ENCODE assay signal across 8 cellular contexts in the genomic region with DNA sequence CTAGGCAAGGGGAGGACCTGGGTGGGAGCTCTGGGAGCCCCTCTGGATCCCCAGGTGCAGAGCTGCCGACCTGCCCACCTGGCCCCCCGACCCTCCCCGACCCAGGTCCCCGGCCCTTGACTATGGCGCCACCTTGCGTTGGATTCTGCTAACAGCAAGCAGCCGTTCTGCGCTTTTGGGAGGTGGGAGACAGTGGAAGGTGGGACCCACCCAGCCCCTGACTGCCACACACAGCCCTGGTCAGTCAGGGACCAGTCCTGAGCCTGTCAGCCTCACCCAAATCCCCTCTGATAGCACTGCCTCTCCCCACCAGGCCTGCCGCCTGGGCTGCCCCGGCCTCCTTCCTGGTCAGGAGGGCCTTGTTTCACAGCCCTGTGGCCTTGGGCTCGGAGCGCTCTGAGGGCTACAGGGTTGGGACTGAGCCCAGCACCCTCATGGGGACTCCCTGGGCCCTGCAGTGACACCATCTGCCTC.
DNase-seq lines count a peak whose midpoint lies in the region; ATAC-seq, FAIRE-seq and TF ChIP-seq lines count a peak whose summit lies in the region.

No MANE protein-coding gene starts in this region.

- H3K27ac ChIP-seq in SK-N-SH (ENCODE audit: low read depth in 2 of 2, low read length in 1 of 2) (no peak overlapping the region), coronary artery (no peak overlapping the region), parathyroid adenoma (no peak overlapping the region)

- TF ChIP-seq EP300 in SK-N-SH (IDR thresholded peaks at IDR 0.05; ENCODE audit: borderline replicate concordance in 1 of 2, low read depth in 1 of 2, low read length in 1 of 2) = no peak

- WGBS in SK-N-SH (ENCODE audit: low lambda C conversion rate) = 39% methylated on average over 6 of the region's 12 CpGs

- POLR2A ChIA-PET in SK-N-SH (lab: Yijun Ruan, JAX) = no interaction called here

- H3F3A ChIP-seq in SK-N-SH (replicated peaks; ENCODE audit: insufficient read depth) = no peaks in the 10 kb centered on the region

- CTCF ChIA-PET in SK-N-SH (lab: Yijun Ruan, JAX) = interaction anchor here (0.6 to 6.1 kb wide), 33 partner anchors 8 to 279 kb away, joined by 3 to 69 read pairs (median 5); a partner anchor contains a TSS

- DNase-seq in GM12891 (ENCODE audit: insufficient read length, low spot score) = peak; percentile 54
- DNase-seq in SK-N-SH = peak; percentile 88
- DNase-seq in coronary artery (ENCODE audit: low spot score) = no peak
- no peak for DNase-seq in NCI-H446 (lab: John Stamatoyannopoulos, UW)
- no peak for DNase-seq in NCI-H226
- no peak for DNase-seq in omental fat pad (ENCODE audit: low spot score)
- DNase-seq in inferior parietal cortex (ENCODE audit: extremely low spot score) = no peak

- no peak for TF ChIP-seq POLR2A in GM12891 (IDR thresholded peaks at IDR 0.05; ENCODE audit: low read depth, low read length)

- H2AFZ ChIP-seq in SK-N-SH (ENCODE audit: low read depth) = no peak overlapping the region
- H2AFZ ChIP-seq in parathyroid adenoma = no peak overlapping the region

- TF ChIP-seq CTCF in SK-N-SH (IDR thresholded peaks at IDR 0.05) = peak; percentile 89
- peak; percentile 70 for TF ChIP-seq CTCF in coronary artery (IDR thresholded peaks at IDR 0.05)
- peak; percentile 24 for TF ChIP-seq CTCF in parathyroid adenoma (IDR thresholded peaks at IDR 0.05)
- TF ChIP-seq CTCF in omental fat pad (IDR thresholded peaks at IDR 0.05) = peak in 1 of 3 donors; percentile 35

- no peak overlapping the region for H3K4me2 ChIP-seq in SK-N-SH
- no peak overlapping the region for H3K4me2 ChIP-seq in parathyroid adenoma (ENCODE audit: low read length)

- H3K4me1 ChIP-seq in SK-N-SH (ENCODE audit: control insufficient read depth in 1 of 2, insufficient read depth in 2 of 2, low read depth in 1 of 2, low read length in 1 of 2) (peaks cover 0 to 6% of the 10 kb centered on the region in 2 experiments; a peak in 1 of 4 replicates), parathyroid adenoma (no peaks in the 10 kb centered on the region)

- TF ChIP-seq RAD21 in SK-N-SH (IDR thresholded peaks at IDR 0.05; ENCODE audit: low read length) = peak; percentile 83

- H4K20me1 ChIP-seq in SK-N-SH (ENCODE audit: insufficient read depth) = no peaks in the 10 kb centered on the region

- no peaks in the 10 kb centered on the region for H3K9me2 ChIP-seq in SK-N-SH

- peak overlapping the region in 1 of 2 experiments; percentile 35; a peak in 1 of 4 replicates for H3K4me3 ChIP-seq in SK-N-SH (ENCODE audit: low read depth in 2 of 2, low read length in 1 of 2)
- H3K4me3 ChIP-seq in coronary artery = no peak overlapping the region
- no peak overlapping the region for H3K4me3 ChIP-seq in parathyroid adenoma (ENCODE audit: low read depth, low read length)

- ATAC-seq in omental fat pad (ENCODE audit: low FRiP score) = no peak

- no peak for FAIRE-seq in GM12891 (lab: Jason Lieb, UNC)

- H3K9me3 ChIP-seq in SK-N-SH (no peaks in the 10 kb centered on the region), parathyroid adenoma (ENCODE audit: control insufficient read depth, low read length) (no peaks in the 10 kb centered on the region)

- H3K27me3 ChIP-seq in SK-N-SH (ENCODE audit: insufficient read depth) (no peaks in the 10 kb centered on the region), parathyroid adenoma (ENCODE audit: control insufficient read depth, insufficient read depth, low read length) (no peaks in the 10 kb centered on the region)

- H3K79me2 ChIP-seq in SK-N-SH (ENCODE audit: insufficient read depth) (no peaks in the 10 kb centered on the region), parathyroid adenoma (no peaks in the 10 kb centered on the region)

- H3K9ac ChIP-seq in SK-N-SH = no peak overlapping the region
- H3K9ac ChIP-seq in parathyroid adenoma = no peak overlapping the region

- H3K36me3 ChIP-seq in SK-N-SH (replicated peaks in 1 of 2; ENCODE audit: control insufficient read depth in 1 of 2, insufficient read depth in 2 of 2, low read length in 1 of 2) (no peaks in the 10 kb centered on the region), parathyroid adenoma (ENCODE audit: control insufficient read depth, insufficient read depth, low read length) (no peaks in the 10 kb centered on the region)

TF ChIP-seq in GM12891, 5 proteins besides CTCF, POLR2A, EP300 and RAD21:
- TF ChIP-seq TAF1 (IDR thresholded peaks at IDR 0.05; ENCODE audit: low read depth, low read length) = no peak
- TF ChIP-seq POU2F2 (IDR thresholded peaks at IDR 0.05; ENCODE audit: low read depth, low read length) = no peak
- no peak for TF ChIP-seq SPI1 (IDR thresholded peaks at IDR 0.05; ENCODE audit: low read depth, low read length)
- TF ChIP-seq PAX5 (IDR thresholded peaks at IDR 0.05; ENCODE audit: insufficient read depth, low read length, severe bottlenecking) = no peak
- TF ChIP-seq POLR2AphosphoS5 (IDR thresholded peaks at IDR 0.05; ENCODE audit: low read depth, low read length) = no peak

TF ChIP-seq in SK-N-SH, 30 proteins besides CTCF, POLR2A, EP300 and RAD21:
- TF ChIP-seq RCOR1 (IDR thresholded peaks at IDR 0.05; ENCODE audit: low read length) (no peak), SMC3 (IDR thresholded peaks at IDR 0.05; ENCODE audit: low read depth, low read length) (peak; percentile 77), ELF1 (IDR thresholded peaks at IDR 0.05) (no peak)

Comparison
In these comparisons a context has a peak if more than half of its experiments do, and no peak if none do; other contexts are left out.
1. DNase-seq: peak in GM12891 (single experiment) and SK-N-SH (single experiment); none in coronary artery (single experiment), NCI-H446 (0 of 2), NCI-H226 (single experiment), omental fat pad (single experiment) and inferior parietal cortex (single experiment).